ENCODE assay signal across 12 cellular contexts in the genomic region with DNA sequence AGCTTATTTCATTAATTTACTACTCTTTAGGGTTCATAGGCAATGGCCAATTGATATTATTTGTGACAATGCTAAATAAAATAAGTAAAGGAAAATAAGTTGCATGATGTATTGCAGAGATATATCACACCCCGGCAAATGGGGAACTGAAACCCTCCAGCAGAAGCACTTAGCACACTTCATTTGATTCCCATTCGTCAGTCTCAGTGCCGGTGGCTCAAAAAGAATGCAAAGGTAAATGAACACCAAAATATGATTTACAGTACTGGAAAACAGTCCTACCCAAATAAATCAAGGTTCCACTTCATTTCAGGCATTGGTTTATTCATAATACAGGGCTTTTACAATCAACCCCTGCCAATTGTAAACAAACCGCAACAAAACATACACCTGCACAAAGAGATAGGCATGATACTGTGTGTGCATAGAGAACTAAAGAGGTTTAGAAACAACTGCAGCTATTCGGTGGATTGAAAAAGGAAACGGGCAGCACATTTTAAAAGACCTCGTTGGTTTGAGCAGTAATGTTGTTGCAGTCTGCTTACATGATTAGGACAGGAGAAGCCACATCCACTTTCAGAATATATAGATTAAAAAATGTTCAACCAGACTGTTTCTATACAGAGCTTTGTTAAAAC.
DNase-seq lines count a peak whose midpoint lies in the region; ATAC-seq, FAIRE-seq and TF ChIP-seq lines count a peak whose summit lies in the region.
"Had no signal": no experiment of that assay in that cellular context is flagged by ENCODE, and none has a peak within 500 bp of the region (broad histone marks: within the 10 kb centered on the region; RNA-seq: fewer than 3 reads in every experiment).

No MANE protein-coding gene starts in this region.

- no peaks in the 10 kb centered on the region for H3K36me3 Mint-ChIP-seq in T-helper 2 cell treated with Interferon-gamma antibody and Interleukin-4, amounts not matched to agents 5 μg/mL and 100 μg/mL, for 36 hours (ENCODE audit: low read depth)
- H3K36me3 Mint-ChIP-seq in activated naive CD8-positive, alpha-beta T cell treated with anti-CD3 and anti-CD28 coated beads for 36 hours = no peaks in the 10 kb centered on the region

- no peaks in the 10 kb centered on the region for H3K9me3 ChIP-seq in MM.1S (replicated peaks; ENCODE audit: insufficient read depth, low read length)
- H3K9me3 ChIP-seq: mucosa of descending colon had no signal

- H3K27ac ChIP-seq in MM.1S (ENCODE audit: low read length) = peak overlapping the region; percentile 54; the same call in 1 of the 2 replicates

- H3K36me3 ChIP-seq in MM.1S (replicated peaks; ENCODE audit: insufficient read depth, low read length) = no peaks in the 10 kb centered on the region

- H4K20me1 ChIP-seq in MM.1S (ENCODE audit: insufficient read depth, low read length) = no peaks in the 10 kb centered on the region

- no peak for FAIRE-seq in GM12892 (lab: Jason Lieb, UNC)
- FAIRE-seq: endometrium had no signal

- no peak for TF ChIP-seq POLR2A in GM12892 (IDR thresholded peaks at IDR 0.05; ENCODE audit: low read depth, low read length)

- H3K79me2 ChIP-seq in MM.1S (ENCODE audit: low read length) = no peaks in the 10 kb centered on the region

- DNase-seq in MM.1S = peak; percentile 36
- no peak for DNase-seq in T-helper 2 cell treated with Interferon-gamma antibody and Interleukin-4, amounts not matched to agents 5 μg/mL and 100 μg/mL, for 36 hours (ENCODE audit: low spot score)
- no peak for DNase-seq in Kasumi-1 (lab: John Stamatoyannopoulos, UW)
- DNase-seq in putamen (ENCODE audit: low spot score) = no peak
- DNase-seq in activated naive CD8-positive, alpha-beta T cell treated with anti-CD3 and anti-CD28 coated beads for 36 hours = no peak
- no peak for DNase-seq in GM12892 (ENCODE audit: insufficient read length)
- DNase-seq: activated CD8-positive, alpha-beta memory T cell treated with anti-CD3 and anti-CD28 coated beads, Interleukin-2, amount 50 U/mL, for 4 hours; NCI-H1694 treated with DMSO at 0.1 percent for 48 hours had no signal

- no peaks in the 10 kb centered on the region for H3K9me2 ChIP-seq in MM.1S (replicated peaks; ENCODE audit: insufficient read depth, low read length)

- H3K4me3 Mint-ChIP-seq in T-helper 2 cell treated with Interferon-gamma antibody and Interleukin-4, amounts not matched to agents 5 μg/mL and 100 μg/mL, for 36 hours = peak overlapping the region; percentile 13
- H3K4me3 Mint-ChIP-seq in activated naive CD8-positive, alpha-beta T cell treated with anti-CD3 and anti-CD28 coated beads for 36 hours = no peak overlapping the region

- H3K4me1 Mint-ChIP-seq in T-helper 2 cell treated with Interferon-gamma antibody and Interleukin-4, amounts not matched to agents 5 μg/mL and 100 μg/mL, for 36 hours (ENCODE audit: low read depth) = peaks cover 6% of the 10 kb centered on the region
- peaks cover 4% of the 10 kb centered on the region for H3K4me1 Mint-ChIP-seq in activated naive CD8-positive, alpha-beta T cell treated with anti-CD3 and anti-CD28 coated beads for 36 hours

- peak; percentile 95 for ATAC-seq in GM18861 (IDR thresholded peaks at IDR 0.05; ENCODE audit: unreplicated experiment)
- peak; percentile 98 for ATAC-seq in HG02610 (IDR thresholded peaks at IDR 0.05; ENCODE audit: unreplicated experiment)
- ATAC-seq: mucosa of descending colon had no signal

- peaks cover 10% of the 10 kb centered on the region for H3K27me3 Mint-ChIP-seq in T-helper 2 cell treated with Interferon-gamma antibody and Interleukin-4, amounts not matched to agents 5 μg/mL and 100 μg/mL, for 36 hours (ENCODE audit: low read depth)
- H3K27me3 Mint-ChIP-seq in activated naive CD8-positive, alpha-beta T cell treated with anti-CD3 and anti-CD28 coated beads for 36 hours = peaks cover 25% of the 10 kb centered on the region

- H3K27me3 ChIP-seq in MM.1S (replicated peaks; ENCODE audit: insufficient read depth, low read length) = no peaks in the 10 kb centered on the region

- H2AFZ ChIP-seq in MM.1S (ENCODE audit: low read length) = 0 out of 2 replicates have a peak overlapping the region, but pooled peaks have one; percentile 35

- peak overlapping the region; percentile 43 for H3K4me3 ChIP-seq in MM.1S (ENCODE audit: low read length)
- H3K4me3 ChIP-seq: mucosa of descending colon had no signal

- peak overlapping the region; percentile 23; the same call in 1 of the 2 replicates for H3K9ac ChIP-seq in MM.1S (ENCODE audit: low read length)

- peaks cover 10% of the 10 kb centered on the region for H3F3A ChIP-seq in MM.1S (ENCODE audit: insufficient read depth, low read length)

- H3K27ac Mint-ChIP-seq in T-helper 2 cell treated with Interferon-gamma antibody and Interleukin-4, amounts not matched to agents 5 μg/mL and 100 μg/mL, for 36 hours = peak overlapping the region; percentile 36
- H3K27ac Mint-ChIP-seq in activated naive CD8-positive, alpha-beta T cell treated with anti-CD3 and anti-CD28 coated beads for 36 hours = no peak overlapping the region

- no peaks in the 10 kb centered on the region for H3K9me3 Mint-ChIP-seq in T-helper 2 cell treated with Interferon-gamma antibody and Interleukin-4, amounts not matched to agents 5 μg/mL and 100 μg/mL, for 36 hours
- H3K9me3 Mint-ChIP-seq in activated naive CD8-positive, alpha-beta T cell treated with anti-CD3 and anti-CD28 coated beads for 36 hours = no peaks in the 10 kb centered on the region

- TF ChIP-seq CTCF in MM.1S (IDR thresholded peaks at IDR 0.05; ENCODE audit: low read length) = no peak

- peak overlapping the region; percentile 54 for H3K4me2 ChIP-seq in MM.1S (ENCODE audit: low read depth, low read length)

- peaks cover 13% of the 10 kb centered on the region for H3K4me1 ChIP-seq in MM.1S (ENCODE audit: low read length)
